In the genomic region with DNA sequence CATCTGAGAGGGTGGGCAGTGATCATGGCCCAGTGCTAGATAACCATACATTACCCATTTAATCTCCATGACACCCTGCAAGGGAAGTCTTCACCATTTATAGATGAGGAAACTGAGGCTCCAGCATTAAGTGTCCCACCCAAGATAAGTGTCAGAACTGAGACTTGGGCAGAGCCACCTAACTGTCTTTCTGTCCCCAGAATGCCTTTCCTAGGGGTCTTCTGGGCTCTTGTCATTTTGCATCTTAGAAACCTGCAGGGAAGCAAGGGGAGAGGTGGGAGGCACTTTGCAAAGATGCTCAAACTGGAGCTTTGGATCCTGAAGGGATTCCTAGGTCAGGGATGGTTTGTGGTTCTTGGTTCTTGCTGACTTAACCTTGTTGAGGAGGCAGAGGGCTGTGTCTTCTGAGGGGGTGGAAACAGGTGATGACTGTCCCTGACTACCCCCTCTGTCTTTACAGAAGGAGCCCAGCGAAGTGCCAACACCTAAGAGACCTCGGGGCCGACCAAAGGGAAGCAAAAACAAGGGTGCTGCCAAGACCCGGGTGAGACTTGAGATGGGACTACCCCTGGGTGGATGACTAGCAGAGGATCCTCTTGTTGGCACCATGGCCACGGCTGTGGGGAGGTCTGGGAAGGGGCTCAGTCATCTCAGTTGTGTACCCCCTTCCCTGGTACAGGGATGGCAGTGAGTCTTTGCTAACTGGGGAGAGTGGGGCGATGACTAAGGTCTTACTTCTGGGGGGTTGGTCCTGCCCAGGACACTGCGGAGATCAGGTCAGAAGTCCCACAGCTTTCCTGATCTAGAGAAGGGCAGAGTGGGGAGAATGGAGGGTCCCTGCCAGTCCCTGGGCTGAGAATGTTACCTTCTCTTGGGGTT, we compare ENCODE assay signal across 10 cellular contexts. TPM values are rescaled to one million over a fixed set of nuclear protein-coding genes. Genes with fewer than 3 reads are reported as not detected.
A peak's percentile ranks its signal among the peaks of the same experiment; 100 is the strongest.
DNase-seq lines count a peak whose midpoint lies in the region; ATAC-seq, FAIRE-seq and TF ChIP-seq lines count a peak whose summit lies in the region.
"Had no signal": no experiment of that assay in that cellular context is flagged by ENCODE, and none has a peak within 500 bp of the region (broad histone marks: within the 10 kb centered on the region; RNA-seq: fewer than 3 reads in every experiment).

No MANE protein-coding gene starts in this region.

- H3K9me3 Mint-ChIP-seq in T-cell: no peaks in the 10 kb centered on the region

- 0 out of 2 replicates have a peak, but pooled peaks cover 4% of the 10 kb centered on the region for H4K20me1 ChIP-seq in HepG2 (ENCODE audit: insufficient read depth, low read length)

- no TSS peak for BruUV-seq in HepG2 (replicated peaks; lab: Mats Ljungman, UMichigan)

- H3K4me1 ChIP-seq in right lobe of liver: peaks cover 0 to 3% (median 0%) of the 10 kb centered on the region in 4 donors
- peaks cover 60% of the 10 kb centered on the region for H3K4me1 ChIP-seq in HepG2 (ENCODE audit: insufficient read depth, low read length)
- peaks cover 26 to 48% (median 38%) of the 10 kb centered on the region in 4 donors for H3K4me1 ChIP-seq in esophagus muscularis mucosa
- H3K4me1 ChIP-seq: parathyroid adenoma had no signal

- H3K36me3 ChIP-seq in right lobe of liver (no peaks in the 10 kb centered on the region), HepG2 (replicated peaks in 1 of 2; ENCODE audit: control insufficient read depth in 1 of 2, insufficient read depth in 2 of 2, low read length in 2 of 2) (peaks cover 22 to 45% of the 10 kb centered on the region in 2 experiments; a peak in 4 of 5 replicates), esophagus muscularis mucosa (peaks cover 6 to 22% (median 18%) of the 10 kb centered on the region in 4 donors)

- POLR2A ChIA-PET in HepG2 (lab: Yijun Ruan, JAX) (no interaction called here), T-cell (lab: Charles Lee) (no interaction called here)

- no peaks in the 10 kb centered on the region for H3K9me3 ChIP-seq in right lobe of liver
- H3K9me3 ChIP-seq in HepG2 (ENCODE audit: low read length): no peaks in the 10 kb centered on the region
- H3K9me3 ChIP-seq in esophagus muscularis mucosa: no peaks in the 10 kb centered on the region

- H3K4me3 ChIP-seq in right lobe of liver (no peak overlapping the region), HepG2 (replicated peaks in 1 of 3; ENCODE audit: insufficient read depth in 1 of 3, low read depth in 2 of 3, low read length in 3 of 3) (no peak overlapping the region), esophagus muscularis mucosa (no peak overlapping the region)

- H3K4me2 ChIP-seq in HepG2 (ENCODE audit: low read depth, low read length): no peak overlapping the region

- no peak for ATAC-seq in right lobe of liver
- ATAC-seq in HepG2: no peak
- no peak for ATAC-seq in T-cell (replicated peaks in 1 of 4)
- ATAC-seq in HG02870 (IDR thresholded peaks at IDR 0.05; ENCODE audit: unreplicated experiment): no peak
- no peak for ATAC-seq in left cardiac atrium

- H2AFZ ChIP-seq in HepG2 (ENCODE audit: low read length): no peak overlapping the region
- H2AFZ ChIP-seq: parathyroid adenoma had no signal

- H3K27me3 Mint-ChIP-seq in T-cell: no peaks in the 10 kb centered on the region

- H3K27ac ChIP-seq in right lobe of liver: no peak overlapping the region
- no peak overlapping the region for H3K27ac ChIP-seq in HepG2 (ENCODE audit: extremely low read length, insufficient read depth, low read length)
- H3K27ac ChIP-seq in esophagus muscularis mucosa (replicated peaks in 1 of 4): no peak overlapping the region
- H3K27ac ChIP-seq: parathyroid adenoma had no signal

- TF ChIP-seq POLR2A in right lobe of liver (IDR thresholded peaks at IDR 0.05): no peak
- no peak for TF ChIP-seq POLR2A in HepG2 (IDR thresholded peaks at IDR 0.05; ENCODE audit: insufficient read depth in 1 of 2, low read depth in 2 of 2, low read length in 2 of 2)
- TF ChIP-seq POLR2A in esophagus muscularis mucosa (IDR thresholded peaks at IDR 0.05; ENCODE audit: low read depth): no peak

- in situ Hi-C loops in HepG2 (cut with HindIII; ENCODE audit: extremely low pct_ligation_motif_present, low pct_unique_long_range_greater_than_20kb): loop anchor here (25.0 kb wide), 1 partner anchor 370 kb away; no protein-coding TSS in a partner anchor

- no peak for TF ChIP-seq RAD21 in HepG2 (CRISPR knock-in tag; IDR thresholded peaks at IDR 0.05)

- TF ChIP-seq CTCF in right lobe of liver (IDR thresholded peaks at IDR 0.05): no peak
- no peak for TF ChIP-seq CTCF in HepG2 (CRISPR knock-in tag; IDR thresholded peaks at IDR 0.05)
- no peak for TF ChIP-seq CTCF in esophagus muscularis mucosa (IDR thresholded peaks at IDR 0.05)

- no peak overlapping the region for H3K4me3 Mint-ChIP-seq in T-cell

- peaks cover 40 to 81% (median 76%) of the 10 kb centered on the region in 3 donors for H3K4me1 Mint-ChIP-seq in T-cell

- peaks cover 15% of the 10 kb centered on the region for H3K36me3 Mint-ChIP-seq in T-cell

- 68% methylated on average over 3 of the region's 7 CpGs for WGBS in right lobe of liver (ENCODE audit: insufficient coverage, low coverage, low lambda C conversion rate, missing lambda C conversion rate)
- WGBS in HepG2 (ENCODE audit: low lambda C conversion rate): 99% methylated on average over 6 of the region's 7 CpGs
- 78% methylated on average over 5 of the region's 7 CpGs for WGBS in esophagus muscularis mucosa

- CTCF ChIA-PET in HepG2 (lab: Yijun Ruan, JAX; ENCODE audit: low intra/inter-chr PET ratio, low total read pairs): no interaction called here
- CTCF ChIA-PET in T-cell (lab: Charles Lee): no interaction called here

- no peak for FAIRE-seq in HepG2 (lab: Jason Lieb, UNC)

- H3K9ac ChIP-seq in HepG2 (ENCODE audit: insufficient read depth, low read depth, low read length): no peak overlapping the region
- H3K9ac ChIP-seq: parathyroid adenoma had no signal

- intact Hi-C loops in right lobe of liver (cut with DNase I): loop anchor here in 1 of 2 donors (10.0 kb wide), 1 partner anchor 172 kb away; no protein-coding TSS in a partner anchor
- intact Hi-C loops in HepG2 (cut with micrococcal nuclease; ENCODE audit: unreplicated experiment): no loop called here
- intact Hi-C loops in esophagus muscularis mucosa (cut with DNase I): loop anchor here (10.0 kb wide), 1 partner anchor 362 kb away; no protein-coding TSS in a partner anchor
- intact Hi-C loops in left cardiac atrium (cut with DNase I): no loop called here

- H3K27me3 ChIP-seq in right lobe of liver: no peaks in the 10 kb centered on the region
- H3K27me3 ChIP-seq in HepG2 (ENCODE audit: control insufficient read depth in 1 of 2, insufficient read depth in 2 of 2, low read length in 2 of 2): no peaks in the 10 kb centered on the region
- H3K27me3 ChIP-seq in esophagus muscularis mucosa: no peaks in the 10 kb centered on the region

- DNase-seq in right lobe of liver: peak in 2 of 3 donors; percentile 35 to 43
- no peak for DNase-seq in HepG2 (ENCODE audit: low spot score)
- DNase-seq in T-cell: peak in 1 of 34 experiments; percentile 25
- DNase-seq in esophagus muscularis mucosa (ENCODE audit: extremely low spot score): peak; percentile 85
- peak; percentile 28 for DNase-seq in ureter (ENCODE audit: low spot score)
- no peak for DNase-seq in NCI-H2196 treated with DMSO at 0.1 percent for 48 hours (lab: John Stamatoyannopoulos, UW; ENCODE audit: unreplicated experiment)
- DNase-seq in left cardiac atrium: no peak
- DNase-seq: NCI-H526 treated with DMSO at 0.1 percent for 48 hours had no signal

- H3K79me2 ChIP-seq in HepG2 (ENCODE audit: insufficient read depth, low read length): peaks cover 25% of the 10 kb centered on the region
- H3K79me2 ChIP-seq: parathyroid adenoma had no signal

- peak overlapping the region; percentile 91 to 94 for H3K27ac Mint-ChIP-seq in T-cell

- TF ChIP-seq EP300 in HepG2 (IDR thresholded peaks at IDR 0.05; ENCODE audit: low read depth in 2 of 2, low read length in 2 of 2) (no peak), HepG2 (CRISPR knock-in tag; IDR thresholded peaks at IDR 0.05; ENCODE audit: borderline replicate concordance) (no peak), esophagus muscularis mucosa (IDR thresholded peaks at IDR 0.05) (no peak)

RNA-seq across cellular contexts. Expression of a gene that starts 5.8 kb away (rescaled TPM):
- 10 to 100 TPM in 5 of 6 experiments, 1 to 10 TPM in 1; 7.9 to 23.6 (median 14.8) TPM for total RNA-seq in right lobe of liver
- total RNA-seq in HepG2 (2016; rRNA removed; fragmentation: Illumina TruSeq; extraction: Trizol): 145 and 150 TPM in 2 replicates
- 82.4 and 94.2 TPM in 2 replicates for total RNA-seq in HepG2 (2016; cell fraction: cytosol; rRNA removed; fragmentation: Illumina TruSeq; extraction: Trizol; ENCODE audit: low read depth)
- 136 and 144 TPM in 2 replicates for total RNA-seq in HepG2 (2016; cell fraction: insoluble cytoplasmic fraction; rRNA removed; fragmentation: Illumina TruSeq; extraction: Trizol)
- total RNA-seq in HepG2 (2016; cell fraction: membrane; rRNA removed; fragmentation: Illumina TruSeq; extraction: Trizol): 218 and 242 TPM in 2 replicates
- 54.7 and 67.6 TPM in 2 replicates for total RNA-seq in HepG2 (2016; cell fraction: nucleus; rRNA removed; fragmentation: Illumina TruSeq; extraction: Trizol)
- polyA plus RNA-seq in HepG2 (2011; rRNA removed): 110 and 117 TPM in 2 replicates
- polyA plus RNA-seq in HepG2 (2011; cell fraction: cytosol; rRNA removed): 75.3 and 119 TPM in 2 replicates
- 94.8 and 98.5 TPM in 2 replicates for polyA plus RNA-seq in HepG2 (2011; cell fraction: nucleus; rRNA removed)
- polyA plus RNA-seq in HepG2 (2012): 124 and 156 TPM in 2 replicates
- polyA plus RNA-seq in HepG2 (2016; cell fraction: cytosol; fragmentation: Illumina TruSeq; extraction: Trizol; ENCODE audit: low read depth): 263 TPM in 2 replicates
- polyA plus RNA-seq in HepG2 (2016; cell fraction: insoluble cytoplasmic fraction; fragmentation: Illumina TruSeq; extraction: Trizol; ENCODE audit: low read depth): 365 and 450 TPM in 2 replicates
- polyA plus RNA-seq in HepG2 (2016; cell fraction: membrane; fragmentation: Illumina TruSeq; extraction: Trizol; ENCODE audit: low read depth): 531 and 581 TPM in 2 replicates
- polyA plus RNA-seq in HepG2 (2016; cell fraction: nucleus; fragmentation: Illumina TruSeq; extraction: Trizol; ENCODE audit: insufficient read depth, low read depth): 216 and 222 TPM in 2 replicates
- polyA minus RNA-seq in HepG2 (2011; rRNA and poly(A)+ RNA removed; ENCODE audit: low replicate concordance): 74.1 and 108 TPM in 2 replicates
- polyA minus RNA-seq in HepG2 (2011; cell fraction: cytosol; rRNA and poly(A)+ RNA removed): 75.7 and 94.8 TPM in 2 replicates
- polyA minus RNA-seq in HepG2 (2011; cell fraction: nucleus; rRNA and poly(A)+ RNA removed): 17.0 and 21.0 TPM in 2 replicates
- total RNA-seq in T-cell: 100 to 1,000 TPM in 4 of 5 donors, 10 to 100 TPM in 1; 92.8 to 119 (median 104) TPM
- 10 to 100 TPM in 3 of 4 donors, 1 to 10 TPM in 1; 8.3 to 27.2 (median 17.5) TPM for total RNA-seq in esophagus muscularis mucosa
- 88.0 TPM for total RNA-seq in ureter
- total RNA-seq in left cardiac atrium: 10 to 100 TPM; 32.5 to 36.2 TPM

RNA-seq across cellular contexts. Expression of a gene that starts 6.3 kb away (rescaled TPM):
- total RNA-seq in right lobe of liver (10 to 100 TPM in 1 of 6 experiments, 1 to 10 TPM in 5; 5.0 to 13.4 (median 8.8) TPM), HepG2 (2016; rRNA removed; fragmentation: Illumina TruSeq; extraction: Trizol) (11.2 and 15.3 TPM in 2 replicates), T-cell (10 to 100 TPM; 16.4 to 33.8 (median 30.5) TPM), esophagus muscularis mucosa (10 to 100 TPM; 21.2 to 26.3 (median 23.4) TPM), ureter (43.2 TPM), left cardiac atrium (10 to 100 TPM; 18.4 to 22.7 TPM)
- total RNA-seq in HepG2 (2016; cell fraction: cytosol; rRNA removed; fragmentation: Illumina TruSeq; extraction: Trizol; ENCODE audit: low read depth): 78.6 and 81.3 TPM in 2 replicates
- 9.2 and 15.5 TPM in 2 replicates for total RNA-seq in HepG2 (2016; cell fraction: insoluble cytoplasmic fraction; rRNA removed; fragmentation: Illumina TruSeq; extraction: Trizol)
- total RNA-seq in HepG2 (2016; cell fraction: membrane; rRNA removed; fragmentation: Illumina TruSeq; extraction: Trizol): 58.3 and 62.1 TPM in 2 replicates
- 7.2 and 10.1 TPM in 2 replicates for total RNA-seq in HepG2 (2016; cell fraction: nucleus; rRNA removed; fragmentation: Illumina TruSeq; extraction: Trizol)
- polyA plus RNA-seq in HepG2 (2011; rRNA removed): 8.8 and 11.9 TPM in 2 replicates
- 9.0 and 13.2 TPM in 2 replicates for polyA plus RNA-seq in HepG2 (2011; cell fraction: cytosol; rRNA removed)
- polyA plus RNA-seq in HepG2 (2011; cell fraction: nucleus; rRNA removed): 14.4 and 18.0 TPM in 2 replicates
- polyA plus RNA-seq in HepG2 (2012): 3.4 and 5.5 TPM in 2 replicates
- 91.0 and 94.0 TPM in 2 replicates for polyA plus RNA-seq in HepG2 (2016; cell fraction: cytosol; fragmentation: Illumina TruSeq; extraction: Trizol; ENCODE audit: low read depth)
- polyA plus RNA-seq in HepG2 (2016; cell fraction: insoluble cytoplasmic fraction; fragmentation: Illumina TruSeq; extraction: Trizol; ENCODE audit: low read depth): 9.6 and 11.4 TPM in 2 replicates
- polyA plus RNA-seq in HepG2 (2016; cell fraction: membrane; fragmentation: Illumina TruSeq; extraction: Trizol; ENCODE audit: low read depth): 61.6 and 63.3 TPM in 2 replicates
- polyA plus RNA-seq in HepG2 (2016; cell fraction: nucleus; fragmentation: Illumina TruSeq; extraction: Trizol; ENCODE audit: insufficient read depth, low read depth): 13.3 and 16.8 TPM in 2 replicates
- 13.5 and 15.5 TPM in 2 replicates for polyA minus RNA-seq in HepG2 (2011; rRNA and poly(A)+ RNA removed; ENCODE audit: low replicate concordance)
- polyA minus RNA-seq in HepG2 (2011; cell fraction: cytosol; rRNA and poly(A)+ RNA removed): 3.9 and 4.0 TPM in 2 replicates
- polyA minus RNA-seq in HepG2 (2011; cell fraction: nucleus; rRNA and poly(A)+ RNA removed): 5.6 and 6.4 TPM in 2 replicates

Comparison
In these comparisons a context has a peak if more than half of its experiments do, and no peak if none do; other contexts are left out.
1. DNase-seq: peak in right lobe of liver (2 of 3), esophagus muscularis mucosa (single experiment) and ureter (single experiment); none in HepG2 (single experiment), NCI-H2196 treated with DMSO at 0.1 percent for 48 hours (single experiment) and left cardiac atrium (single experiment).